15 cellular contexts compared by ENCODE assay signal in genomic region chr12:28460420-28461130, GRCh38.
DNase-seq lines count a peak whose midpoint lies in the region; ATAC-seq and TF ChIP-seq lines count a peak whose summit lies in the region.
"Had no signal": no experiment of that assay in that cellular context is flagged by ENCODE, and none has a peak within 500 bp of the region (broad histone marks: within the 10 kb centered on the region; RNA-seq: fewer than 3 reads in every experiment).

No MANE protein-coding gene starts in this region.

- no peaks in the 10 kb centered on the region for H3K27me3 ChIP-seq in mesendoderm (ENCODE audit: insufficient read depth, low read length, poor library complexity)
- H3K27me3 ChIP-seq: tibial artery had no signal

- no peaks in the 10 kb centered on the region for H3K4me1 ChIP-seq in mesendoderm (ENCODE audit: control insufficient read depth, low read depth, low read length)

- WGBS in mesendoderm (ENCODE audit: extremely low coverage, insufficient coverage, low lambda C conversion rate), result no CpG with 5 or more reads among the region's 2 CpGs

- H3K9ac ChIP-seq in mesendoderm (ENCODE audit: low read length), result no peak overlapping the region

- TF ChIP-seq CTCF in GM13977 (IDR thresholded peaks at IDR 0.05; ENCODE audit: extremely low read depth, insufficient read depth, missing control alignments), result no peak

- H3K18ac ChIP-seq in mesendoderm (ENCODE audit: low read length), result no peak overlapping the region

- H3K79me2 ChIP-seq in mesendoderm (ENCODE audit: control insufficient read depth, insufficient read depth, low read length), result no peaks in the 10 kb centered on the region

- no peak overlapping the region for H3K56ac ChIP-seq in mesendoderm (ENCODE audit: low read length)

- no peak overlapping the region for H2BK5ac ChIP-seq in mesendoderm (ENCODE audit: low read length)

- DNase-seq in NCI-H526 treated with DMSO at 0.1 percent for 48 hours (lab: John Stamatoyannopoulos, UW) (peak; percentile 67), SIG-M5 treated with dmso at 0.1 percent for 504 hours (lab: John Stamatoyannopoulos, UW; ENCODE audit: unreplicated experiment) (no peak), mesendoderm (no peak), GM13977 (ENCODE audit: low spot score) (no peak)
- DNase-seq in activated T-cell treated with anti-CD3 and anti-CD28 coated beads, Interleukin-2, amount 50 U/mL, for 48 hours, result no peak
- DNase-seq: activated naive CD8-positive, alpha-beta T cell treated with anti-CD3 and anti-CD28 coated beads, Interleukin-2, amount 10 ng/mL, durations not matched to agents 7 days and 5 days; AML-193; dermis blood vessel endothelial cell; GF-D8; NCI-H524; tibial artery had no signal

- H3K79me1 ChIP-seq in mesendoderm (ENCODE audit: low read length), result no peaks in the 10 kb centered on the region

- no peak overlapping the region for H3K27ac ChIP-seq in mesendoderm (ENCODE audit: low read depth, low read length)
- H3K27ac ChIP-seq: tibial artery had no signal

- H4K5ac ChIP-seq in mesendoderm (ENCODE audit: low read length), result no peak overlapping the region

- no peak overlapping the region for H2BK15ac ChIP-seq in mesendoderm (replicated peaks; ENCODE audit: low read depth)

- in situ Hi-C loops in GM13977 (cut with MboI; ENCODE audit: low pct_unique_long_range_greater_than_20kb, low sequenced_read_pairs, unreplicated experiment), result no loop called here

- H2BK120ac ChIP-seq in mesendoderm (ENCODE audit: low read depth, low read length), result no peak overlapping the region

- no peak overlapping the region for H3K4me3 ChIP-seq in mesendoderm (ENCODE audit: low read length)
- H3K4me3 ChIP-seq: tibial artery had no signal

- H3K4ac ChIP-seq in mesendoderm (ENCODE audit: low read depth, low read length), result no peak overlapping the region

- no peak overlapping the region for H3K4me2 ChIP-seq in mesendoderm (ENCODE audit: low read length)

- ATAC-seq in GM18499 (IDR thresholded peaks at IDR 0.05; ENCODE audit: insufficient read depth, unreplicated experiment) (peak; percentile 67), GM21367 (IDR thresholded peaks at IDR 0.05; ENCODE audit: unreplicated experiment) (peak; percentile 64), HG03039 (IDR thresholded peaks at IDR 0.05; ENCODE audit: unreplicated experiment) (peak; percentile 47)
- ATAC-seq: SK-N-SH treated with all-trans-retinoic acid at 6 μM for 48 hours had no signal

- no peak overlapping the region for H2AK5ac ChIP-seq in mesendoderm (ENCODE audit: low read length)

- no peaks in the 10 kb centered on the region for H3K36me3 ChIP-seq in mesendoderm (ENCODE audit: control insufficient read depth, insufficient read depth, low read length)

- no peak overlapping the region for H4K8ac ChIP-seq in mesendoderm (ENCODE audit: low read depth, low read length)

- H3K23ac ChIP-seq in mesendoderm (ENCODE audit: low read length), result no peak overlapping the region
